Comparison of ENCODE assay signal across 11 cellular contexts in the genomic region with DNA sequence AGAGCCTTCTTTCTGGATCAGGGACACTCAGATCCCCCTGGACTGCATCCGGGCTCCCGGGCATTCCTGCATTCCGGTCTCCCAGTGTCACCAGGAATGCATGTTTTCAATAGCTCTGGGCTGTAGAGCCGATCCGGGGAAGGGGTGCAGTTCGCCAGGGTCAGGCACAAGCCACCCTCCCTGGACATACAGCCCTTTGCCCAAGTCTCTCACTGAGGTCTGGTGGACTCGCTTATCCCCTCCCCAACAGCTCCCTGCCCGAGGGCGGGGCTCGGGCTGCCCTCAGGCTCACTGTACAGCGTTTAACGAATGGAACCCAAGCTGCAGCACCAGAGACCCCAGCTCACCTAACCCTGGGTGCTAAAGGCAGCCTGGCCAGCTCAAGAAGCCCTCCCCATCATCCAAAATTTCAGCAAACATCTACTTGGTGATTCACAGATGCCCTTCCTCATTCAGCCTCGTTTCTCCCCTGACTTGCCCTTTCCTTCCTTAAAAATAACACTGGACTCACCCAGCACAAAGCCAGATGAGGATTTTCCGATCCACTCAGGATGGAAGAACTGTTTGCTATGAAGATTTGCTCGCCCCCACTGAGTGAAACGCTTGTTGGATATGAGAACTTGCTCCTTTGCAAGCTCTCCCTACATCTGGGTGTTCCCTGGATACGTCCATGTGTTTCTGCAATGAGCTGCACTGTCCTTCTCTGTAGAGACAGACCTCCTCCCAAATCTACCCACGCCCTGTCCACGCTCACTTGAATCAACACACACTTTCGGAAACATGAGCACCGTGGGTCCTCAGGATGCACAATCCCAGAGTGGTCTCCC. TPM values are rescaled to one million over a fixed set of nuclear protein-coding genes. Genes with fewer than 3 reads are reported as not detected.
DNase-seq lines count a peak whose midpoint lies in the region; ATAC-seq, FAIRE-seq and TF ChIP-seq lines count a peak whose summit lies in the region.
"Had no signal": no experiment of that assay in that cellular context is flagged by ENCODE, and none has a peak within 500 bp of the region (broad histone marks: within the 10 kb centered on the region; RNA-seq: fewer than 3 reads in every experiment).

No MANE protein-coding gene starts in this region.

- FAIRE-seq in RCC 7860 (lab: Jason Lieb, UNC), result no peak
- FAIRE-seq: frontal cortex had no signal

- ATAC-seq in HG02759 (IDR thresholded peaks at IDR 0.05; ENCODE audit: unreplicated experiment) (no peak), GM18873 (IDR thresholded peaks at IDR 0.05; ENCODE audit: low FRiP score, unreplicated experiment) (no peak)

- no peak overlapping the region for H4K12ac ChIP-seq in trophoblast cell (ENCODE audit: low read depth, low read length)

- in situ Hi-C loops in Caki2 (cut with HindIII; ENCODE audit: low pct_unique_long_range_greater_than_20kb, low sequenced_read_pairs), result no loop called here

- H3K14ac ChIP-seq in trophoblast cell (ENCODE audit: low read length), result peak overlapping the region; percentile 11

- H3K18ac ChIP-seq in trophoblast cell (ENCODE audit: low read length), result peak overlapping the region; percentile 1

- H3K4me1 ChIP-seq in trophoblast cell (ENCODE audit: control insufficient read depth in 1 of 2, insufficient read depth in 2 of 2, low read length in 2 of 2), result peaks cover 24 to 27% of the 10 kb centered on the region in 2 experiments

- H2BK12ac ChIP-seq in trophoblast cell (ENCODE audit: low read length), result peak overlapping the region; percentile 3

- DNase-seq in Caki2 (ENCODE audit: low read depth), result peak; percentile 18
- DNase-seq in RCC 7860 (ENCODE audit: low spot score), result peak; percentile 60
- DNase-seq in fibroblast of pulmonary artery (ENCODE audit: low read depth), result peak; percentile 12
- DNase-seq in trophoblast cell, result peak; percentile 91
- no peak for DNase-seq in NCI-H526 treated with DMSO at 0.1 percent for 48 hours (lab: John Stamatoyannopoulos, UW)
- no peak for DNase-seq in NCI-H2196 (lab: John Stamatoyannopoulos, UW; ENCODE audit: unreplicated experiment)
- DNase-seq: caudate nucleus; CD8-positive, alpha-beta memory T cell had no signal

- peak overlapping the region; percentile 1 for H2AK5ac ChIP-seq in trophoblast cell (ENCODE audit: low read length)

- peaks cover 1% of the 10 kb centered on the region for H3K79me2 ChIP-seq in trophoblast cell (ENCODE audit: control insufficient read depth, insufficient read depth, low read length, poor library complexity)

- H3K9ac ChIP-seq in trophoblast cell (ENCODE audit: low read length), result no peak overlapping the region

- no CpG with 5 or more reads among the region's 21 CpGs for WGBS in trophoblast cell (ENCODE audit: extremely low coverage, insufficient coverage, insufficient read length)

- H3K27ac ChIP-seq in trophoblast cell (ENCODE audit: low read depth, low read length), result peak overlapping the region; percentile 46

- H3K9me3 ChIP-seq in trophoblast cell (ENCODE audit: insufficient read depth, low read depth, low read length), result no peaks in the 10 kb centered on the region

- peaks cover 28 to 33% of the 10 kb centered on the region in 2 experiments for H3K36me3 ChIP-seq in trophoblast cell (ENCODE audit: control insufficient read depth in 1 of 2, insufficient read depth in 2 of 2, low read length in 2 of 2)

- no peak overlapping the region for H4K8ac ChIP-seq in trophoblast cell (ENCODE audit: low read depth, low read length)

- peak overlapping the region; percentile 8 for H2BK120ac ChIP-seq in trophoblast cell (ENCODE audit: insufficient read depth, low read length, poor library complexity)

- H3K4me3 ChIP-seq in fibroblast of pulmonary artery (replicated peaks; ENCODE audit: low read depth, low read length) (no peak overlapping the region), trophoblast cell (ENCODE audit: low read depth, low read length) (no peak overlapping the region)

- peak overlapping the region; percentile 15 for H2BK5ac ChIP-seq in trophoblast cell (ENCODE audit: low read depth, low read length, poor library complexity)

- peak overlapping the region; percentile 41 for H3K23ac ChIP-seq in trophoblast cell (ENCODE audit: low read length)

- no peak overlapping the region for H3K4ac ChIP-seq in trophoblast cell (ENCODE audit: low read depth, low read length)

- H3K4me2 ChIP-seq in trophoblast cell (ENCODE audit: low read length), result peak overlapping the region; percentile 31

- no peak for TF ChIP-seq CTCF in fibroblast of pulmonary artery (IDR thresholded peaks at IDR 0.05; ENCODE audit: low read length, missing control alignments)

- H3K27me3 ChIP-seq in trophoblast cell (ENCODE audit: insufficient read depth, low read length), result no peaks in the 10 kb centered on the region

- H3K79me1 ChIP-seq in trophoblast cell (ENCODE audit: low read length), result peaks cover 8% of the 10 kb centered on the region

- no peak overlapping the region for H2AFZ ChIP-seq in trophoblast cell (ENCODE audit: insufficient read depth, low read length, poor library complexity)

- peak overlapping the region; percentile 17 for H4K91ac ChIP-seq in trophoblast cell (ENCODE audit: low read depth, low read length)

RNA-seq across cellular contexts. Expression of a gene that starts 58.1 kb away (rescaled TPM):
- 101 and 131 TPM in 2 replicates for total RNA-seq in Caki2 (2014; rRNA removed; shearing (Covaris generic); ENCODE audit: low replicate concordance)
- 194 and 203 TPM in 2 replicates for polyA plus RNA-seq in trophoblast cell (2013)

Comparison
In these comparisons a context has a peak if more than half of its experiments do, and no peak if none do; other contexts are left out.
1. DNase-seq: peak in Caki2 (single experiment), RCC 7860 (single experiment), fibroblast of pulmonary artery (single experiment) and trophoblast cell (2 of 2); none in NCI-H526 treated with DMSO at 0.1 percent for 48 hours (single experiment) and NCI-H2196 (single experiment).